19 cellular contexts compared by ENCODE assay signal in genomic region chr17:67194134-67194533, GRCh38. TPM values are rescaled to one million over a fixed set of nuclear protein-coding genes. Genes with fewer than 3 reads are reported as not detected.
A peak's percentile ranks its signal among the peaks of the same experiment; 100 is the strongest.
DNase-seq lines count a peak whose midpoint lies in the region; ATAC-seq and TF ChIP-seq lines count a peak whose summit lies in the region.
"Had no signal": no experiment of that assay in that cellular context is flagged by ENCODE, and none has a peak within 500 bp of the region (broad histone marks: within the 10 kb centered on the region; RNA-seq: fewer than 3 reads in every experiment).

No MANE protein-coding gene starts in this region.

- H3K27ac ChIP-seq in cardiac muscle cell (peak overlapping the region; percentile 40), upper lobe of right lung (peak overlapping the region; percentile 13), right atrium auricular region (no peak overlapping the region)
- H3K27ac ChIP-seq: 22Rv1, gastrocnemius medialis, PC-9, upper lobe of left lung had no signal

- H3K4me3 ChIP-seq in cardiac muscle cell = no peak overlapping the region
- H3K4me3 ChIP-seq in cardiac fibroblast (replicated peaks in 1 of 2; ENCODE audit: low read depth in 2 of 2, low read length in 2 of 2) = no peak overlapping the region
- H3K4me3 ChIP-seq in upper lobe of right lung = no peak overlapping the region
- H3K4me3 ChIP-seq in right atrium auricular region = no peak overlapping the region
- H3K4me3 ChIP-seq: gastrocnemius medialis, MG63, PC-9, upper lobe of left lung had no signal

- TF ChIP-seq CTCF in cardiac muscle cell (IDR thresholded peaks at IDR 0.05; ENCODE audit: low read depth, low read length) (no peak), cardiac fibroblast (IDR thresholded peaks at IDR 0.05; ENCODE audit: low read depth, low read length) (no peak), upper lobe of right lung (IDR thresholded peaks at IDR 0.05) (no peak), right atrium auricular region (IDR thresholded peaks at IDR 0.05) (no peak)

- intact Hi-C loops in Right ventricle myocardium superior (cut with DNase I) (no loop called here), upper lobe of right lung (cut with DNase I) (no loop called here)

- DNase-seq in cardiac muscle cell (ENCODE audit: low read depth in 1 of 2, low spot score in 1 of 2) (peak; percentile 6 to 41), Right ventricle myocardium superior (no peak), cardiac fibroblast (ENCODE audit: low read depth in 2 of 2) (peak; percentile 14 to 48), iris pigment epithelial cell (ENCODE audit: low read depth) (peak; percentile 48), upper lobe of right lung (no peak), NCI-H345 treated with DMSO at 0.1 percent for 48 hours (lab: John Stamatoyannopoulos, UW; ENCODE audit: unreplicated experiment) (no peak), right atrium auricular region (ENCODE audit: low spot score) (no peak), NCI-H524 (lab: John Stamatoyannopoulos, UW) (no peak)
- DNase-seq: activated CD4-positive, alpha-beta memory T cell treated with anti-CD3 and anti-CD28 coated beads, Interleukin-2, amount 10 ng/mL, durations not matched to agents 7 days and 5 days; activated gamma-delta T cell; cerebellar nuclear complex; DMS 273 treated with DMSO at 0.1 percent for 48 hours; gastrocnemius medialis; left cardiac atrium; MG63; NCI-H345; upper lobe of left lung had no signal

- H3K27me3 ChIP-seq in cardiac muscle cell (no peaks in the 10 kb centered on the region), upper lobe of right lung (no peaks in the 10 kb centered on the region), right atrium auricular region (no peaks in the 10 kb centered on the region)
- H3K27me3 ChIP-seq: gastrocnemius medialis, MG63, upper lobe of left lung had no signal

- no peaks in the 10 kb centered on the region for H3K9me3 ChIP-seq in cardiac muscle cell (ENCODE audit: low read depth)
- no peaks in the 10 kb centered on the region for H3K9me3 ChIP-seq in upper lobe of right lung
- no peaks in the 10 kb centered on the region for H3K9me3 ChIP-seq in right atrium auricular region
- H3K9me3 ChIP-seq: gastrocnemius medialis, MG63, upper lobe of left lung had no signal

- H3K4me1 ChIP-seq in cardiac muscle cell (ENCODE audit: low read depth) (no peaks in the 10 kb centered on the region), upper lobe of right lung (no peaks in the 10 kb centered on the region), right atrium auricular region (no peaks in the 10 kb centered on the region)
- H3K4me1 ChIP-seq: upper lobe of left lung had no signal

- H3K36me3 ChIP-seq in cardiac muscle cell = peaks cover 12% of the 10 kb centered on the region
- peaks cover 27% of the 10 kb centered on the region for H3K36me3 ChIP-seq in upper lobe of right lung
- peaks cover 7% of the 10 kb centered on the region for H3K36me3 ChIP-seq in right atrium auricular region

- ATAC-seq in Right ventricle myocardium superior (ENCODE audit: poor library complexity) = no peak
- peak; percentile 31 for ATAC-seq in upper lobe of right lung
- ATAC-seq: gastrocnemius medialis, left cardiac atrium had no signal

RNA-seq across cellular contexts. Expression of gene HELZ, which starts 50.9 kb away (rescaled TPM):
- total RNA-seq in cardiac muscle cell (22.7 and 31.7 TPM in 2 replicates), Right ventricle myocardium superior (33.3 TPM), upper lobe of right lung (72.5 TPM), right atrium auricular region (10 to 100 TPM; 25.2 to 29.1 TPM)
- 27.6 and 38.6 TPM in 2 replicates for polyA plus RNA-seq in cardiac muscle cell

Comparison
In these comparisons a context has a peak if more than half of its experiments do, and no peak if none do; other contexts are left out.
1. DNase-seq: peak in cardiac muscle cell (2 of 2), cardiac fibroblast (2 of 2) and iris pigment epithelial cell (single experiment); none in Right ventricle myocardium superior (single experiment), upper lobe of right lung (single experiment), NCI-H345 treated with DMSO at 0.1 percent for 48 hours (single experiment), right atrium auricular region (single experiment) and NCI-H524 (0 of 2).
2. H3K27ac ChIP-seq: peak in cardiac muscle cell (single experiment) and upper lobe of right lung (single experiment); none in right atrium auricular region (0 of 2).